13 cellular contexts compared by ENCODE assay signal in genomic region chr18:23650963-23651927, GRCh38. TPM values are rescaled to one million over a fixed set of nuclear protein-coding genes. Genes with fewer than 3 reads are reported as not detected.
DNase-seq lines count a peak whose midpoint lies in the region; ATAC-seq, FAIRE-seq and TF ChIP-seq lines count a peak whose summit lies in the region.
"Had no signal": no experiment of that assay in that cellular context is flagged by ENCODE, and none has a peak within 500 bp of the region (broad histone marks: within the 10 kb centered on the region; RNA-seq: fewer than 3 reads in every experiment).

No MANE protein-coding gene starts in this region.

- no peaks in the 10 kb centered on the region for H3K9me3 ChIP-seq in left ventricle myocardium inferior (replicated peaks)
- H3K9me3 ChIP-seq in right atrium auricular region: no peaks in the 10 kb centered on the region
- no peaks in the 10 kb centered on the region for H3K9me3 ChIP-seq in adrenal gland (replicated peaks in 1 of 3)
- no peaks in the 10 kb centered on the region for H3K9me3 ChIP-seq in right cardiac atrium (ENCODE audit: control insufficient read depth, low read length)
- H3K9me3 ChIP-seq: BE2C had no signal

- DNase-seq in left ventricle myocardium inferior (no peak), right atrium auricular region (ENCODE audit: low spot score) (no peak), adrenal gland (peak in 3 of 7 donors; percentile 19 to 31 (median 20)), right cardiac atrium (no peak), urothelium cell line (ENCODE audit: low spot score) (no peak)
- DNase-seq in activated CD4-positive, alpha-beta T cell treated with anti-CD3 and anti-CD28 coated beads, Interleukin-2, amount 50 U/mL, for 1 hour: no peak
- DNase-seq: BE2C; effector memory CD8-positive, alpha-beta T cell; NCI-H345; stimulated activated CD4-positive, alpha-beta T cell treated with anti-CD3 and anti-CD28 coated beads, Interleukin-2, amount 100 ng/mL, for 24 hours had no signal

- FAIRE-seq in urothelium cell line (lab: Jason Lieb, UNC): no peak
- FAIRE-seq: GM12891 had no signal

- 60 to 74% (median 71%) methylated on average over 6 of the region's 6 CpGs for WGBS in adrenal gland, 4 donors
- 81% methylated on average over 6 of the region's 6 CpGs for WGBS in right cardiac atrium

- H3K27ac ChIP-seq in left ventricle myocardium inferior (replicated peaks) (peak overlapping the region; percentile 52), right atrium auricular region (no peak overlapping the region), adrenal gland (peak overlapping the region in 3 of 5 donors; percentile 22 to 52 (median 40)), right cardiac atrium (ENCODE audit: low read length) (peak overlapping the region; percentile 10)

- ATAC-seq in right cardiac atrium: no peak
- ATAC-seq in HG03521 (IDR thresholded peaks at IDR 0.05; ENCODE audit: unreplicated experiment): no peak
- no peak for ATAC-seq in HG03045 (IDR thresholded peaks at IDR 0.05; ENCODE audit: unreplicated experiment)
- ATAC-seq: effector memory CD8-positive, alpha-beta T cell had no signal

- peaks cover 47% of the 10 kb centered on the region for H3K4me1 ChIP-seq in left ventricle myocardium inferior
- peaks cover 0 to 10% of the 10 kb centered on the region in 2 donors for H3K4me1 ChIP-seq in right atrium auricular region
- H3K4me1 ChIP-seq in adrenal gland (replicated peaks in 1 of 2): no peaks in the 10 kb centered on the region
- H3K4me1 ChIP-seq in right cardiac atrium (ENCODE audit: control insufficient read depth, insufficient read depth, low read length): peaks cover 2% of the 10 kb centered on the region
- H3K4me1 ChIP-seq: BE2C had no signal

- H3K27me3 ChIP-seq in left ventricle myocardium inferior (ENCODE audit: low read depth) (no peaks in the 10 kb centered on the region), right atrium auricular region (no peaks in the 10 kb centered on the region), adrenal gland (no peaks in the 10 kb centered on the region), right cardiac atrium (ENCODE audit: control insufficient read depth, insufficient read depth) (no peaks in the 10 kb centered on the region)
- H3K27me3 ChIP-seq: BE2C had no signal

- TF ChIP-seq CTCF in left ventricle myocardium inferior (IDR thresholded peaks at IDR 0.05; ENCODE audit: borderline replicate concordance): no peak
- no peak for TF ChIP-seq CTCF in right atrium auricular region (IDR thresholded peaks at IDR 0.05)
- TF ChIP-seq CTCF in adrenal gland (IDR thresholded peaks at IDR 0.05): no peak

- TF ChIP-seq POLR2A in adrenal gland (IDR thresholded peaks at IDR 0.05): no peak

- H3K36me3 ChIP-seq in left ventricle myocardium inferior (no peaks in the 10 kb centered on the region), right atrium auricular region (no peaks in the 10 kb centered on the region), adrenal gland (replicated peaks in 1 of 2) (no peaks in the 10 kb centered on the region)
- H3K36me3 ChIP-seq: BE2C had no signal

- H3K4me3 ChIP-seq in left ventricle myocardium inferior (no peak overlapping the region), right atrium auricular region (no peak overlapping the region), adrenal gland (no peak overlapping the region), right cardiac atrium (ENCODE audit: low read length) (no peak overlapping the region)

- intact Hi-C loops in left ventricle myocardium inferior (cut with micrococcal nuclease) (no loop called here), adrenal gland (cut with DNase I) (no loop called here), right cardiac atrium (cut with DNase I) (no loop called here)

RNA-seq across cellular contexts. Expression of gene ANKRD29, which starts 11.5 kb away (rescaled TPM):
- total RNA-seq in left ventricle myocardium inferior (9.2 TPM), right atrium auricular region (1 to 10 TPM; 2.2 to 3.5 TPM), adrenal gland (10 to 100 TPM in 4 of 8 donors, 1 to 10 TPM in 4; 5.8 to 24.9 (median 10.6) TPM), right cardiac atrium (1 to 10 TPM; 3.1 to 3.9 (median 3.4) TPM)
- polyA plus RNA-seq in adrenal gland (10 to 100 TPM in 1 of 3 donors, 1 to 10 TPM in 2; 5.3 to 20.9 (median 7.6) TPM), right cardiac atrium (3.2 TPM)

RNA-seq across cellular contexts. Expression of gene LAMA3, which starts 38.0 kb away (rescaled TPM):
- total RNA-seq in left ventricle myocardium inferior: 3.5 TPM
- 1 to 10 TPM; 5.0 to 6.4 TPM for total RNA-seq in right atrium auricular region
- 1 to 10 TPM; 2.8 to 7.4 (median 4.3) TPM for total RNA-seq in adrenal gland
- polyA plus RNA-seq in adrenal gland: 1 to 10 TPM; 1.6 to 4.1 (median 2.3) TPM
- 1 to 10 TPM; 3.6 to 5.4 (median 4.5) TPM for total RNA-seq in right cardiac atrium
- 1.7 TPM for polyA plus RNA-seq in right cardiac atrium

Comparison
In these comparisons a context has a peak if more than half of its experiments do, and no peak if none do; other contexts are left out.
1. H3K27ac ChIP-seq: peak in left ventricle myocardium inferior (single experiment), adrenal gland (3 of 5) and right cardiac atrium (single experiment); none in right atrium auricular region (0 of 2).